In genomic region chr15:63718590-63719035, GRCh38 we compare ENCODE assay signal across 10 cellular contexts.
DNase-seq lines count a peak whose midpoint lies in the region; FAIRE-seq and TF ChIP-seq lines count a peak whose summit lies in the region.
"Had no signal": no experiment of that assay in that cellular context is flagged by ENCODE, and none has a peak within 500 bp of the region (broad histone marks: within the 10 kb centered on the region; RNA-seq: fewer than 3 reads in every experiment).

No MANE protein-coding gene starts in this region.

- H3K27me3 Mint-ChIP-seq in activated T-helper 1 cell treated with anti-CD3 and anti-CD28 coated beads, Interleukin-12 subunit alpha, Interleukin-12 subunit beta, Interleukin-2, Interleukin-4 antibody, amounts not matched to agents 30 ng/mL and 10 ng/mL and 1 ng/mL, durations not matched to agents 14 hours and 24 hours and 36 hours (ENCODE audit: insufficient read depth), result no peaks in the 10 kb centered on the region

- 41 to 51% (median 43%) methylated on average over 4 of the region's 4 CpGs for WGBS in adrenal gland, 4 donors
- WGBS in stomach, 5 donors, result 23 to 52% (median 35%) methylated on average over 4 of the region's 4 CpGs
- WGBS in lower leg skin, 2 donors, result 80 to 83% methylated on average over 4 of the region's 4 CpGs

- no peaks in the 10 kb centered on the region for H3K9me3 ChIP-seq in adrenal gland (replicated peaks in 1 of 3)
- no peaks in the 10 kb centered on the region for H3K9me3 ChIP-seq in stomach

- peaks cover 30% of the 10 kb centered on the region for H3K36me3 Mint-ChIP-seq in activated T-helper 1 cell treated with anti-CD3 and anti-CD28 coated beads, Interleukin-12 subunit alpha, Interleukin-12 subunit beta, Interleukin-2, Interleukin-4 antibody, amounts not matched to agents 30 ng/mL and 10 ng/mL and 1 ng/mL, durations not matched to agents 14 hours and 24 hours and 36 hours (ENCODE audit: low read depth)

- peak; percentile 20 for FAIRE-seq in H54 (lab: Jason Lieb, UNC)

- H3K27ac ChIP-seq in adrenal gland (peak overlapping the region in 4 of 5 donors; percentile 4 to 59 (median 39)), stomach (peak overlapping the region in 3 of 5 donors; percentile 14 to 48 (median 41))
- H3K27ac ChIP-seq: parathyroid adenoma had no signal

- no peak overlapping the region for H3K27ac Mint-ChIP-seq in activated T-helper 1 cell treated with anti-CD3 and anti-CD28 coated beads, Interleukin-12 subunit alpha, Interleukin-12 subunit beta, Interleukin-2, Interleukin-4 antibody, amounts not matched to agents 30 ng/mL and 10 ng/mL and 1 ng/mL, durations not matched to agents 14 hours and 24 hours and 36 hours

- no peak overlapping the region for H3K4me3 Mint-ChIP-seq in activated T-helper 1 cell treated with anti-CD3 and anti-CD28 coated beads, Interleukin-12 subunit alpha, Interleukin-12 subunit beta, Interleukin-2, Interleukin-4 antibody, amounts not matched to agents 30 ng/mL and 10 ng/mL and 1 ng/mL, durations not matched to agents 14 hours and 24 hours and 36 hours

- no peak for TF ChIP-seq EP300 in stomach (IDR thresholded peaks at IDR 0.05)

- DNase-seq in H54 (ENCODE audit: insufficient read length, low spot score) (peak; percentile 2), adrenal gland (no peak), hepatic stellate cell (ENCODE audit: low spot score) (peak; percentile 24), stomach (no peak), lower leg skin (ENCODE audit: low spot score in 2 of 2) (no peak), NCI-H1694 (lab: John Stamatoyannopoulos, UW) (no peak)
- DNase-seq in activated CD4-positive, alpha-beta T cell treated with anti-CD3 and anti-CD28 coated beads, Interleukin-2, amount 50 U/mL, for 4 hours, result no peak
- no peak for DNase-seq in activated T-helper 1 cell treated with anti-CD3 and anti-CD28 coated beads, Interleukin-12 subunit alpha, Interleukin-12 subunit beta, Interleukin-2, Interleukin-4 antibody, amounts not matched to agents 30 ng/mL and 10 ng/mL and 1 ng/mL, durations not matched to agents 14 hours and 24 hours and 36 hours (ENCODE audit: low spot score)
- DNase-seq: effector CD4-positive, alpha-beta T cell had no signal

- intact Hi-C loops in adrenal gland (cut with DNase I) (no loop called here), stomach (cut with DNase I; ENCODE audit: low total_unique reads) (no loop called here), lower leg skin (cut with DNase I; ENCODE audit: low total_unique reads) (no loop called here)
- intact Hi-C loops in activated T-helper 1 cell treated with anti-CD3 and anti-CD28 coated beads, Interleukin-12 subunit alpha, Interleukin-12 subunit beta, Interleukin-2, Interleukin-4 antibody, amounts not matched to agents 30 ng/mL and 10 ng/mL and 1 ng/mL, durations not matched to agents 14 hours and 24 hours and 36 hours (cut with micrococcal nuclease), result no loop called here

- H3K4me3 ChIP-seq in adrenal gland (peak overlapping the region in 1 of 4 donors; percentile 4), stomach (no peak overlapping the region), lower leg skin (ENCODE audit: low read depth, poor library complexity, severe bottlenecking) (no peak overlapping the region)

- TF ChIP-seq POLR2A in H54 (IDR thresholded peaks at IDR 0.05; ENCODE audit: low read depth, low read length) (no peak), adrenal gland (IDR thresholded peaks at IDR 0.05) (peak in 1 of 2 donors; percentile 6), stomach (IDR thresholded peaks at IDR 0.05) (no peak), lower leg skin (IDR thresholded peaks at IDR 0.05) (no peak)

- H3K4me1 ChIP-seq in adrenal gland (replicated peaks in 1 of 2), result peaks cover 12 to 15% of the 10 kb centered on the region in 2 donors
- peaks cover 9 to 20% (median 13%) of the 10 kb centered on the region in 4 donors for H3K4me1 ChIP-seq in stomach
- H3K4me1 ChIP-seq: parathyroid adenoma had no signal

- no peaks in the 10 kb centered on the region for H3K27me3 ChIP-seq in adrenal gland
- H3K27me3 ChIP-seq in stomach, result no peaks in the 10 kb centered on the region

- TF ChIP-seq CTCF in adrenal gland (IDR thresholded peaks at IDR 0.05), result no peak
- TF ChIP-seq CTCF in stomach (IDR thresholded peaks at IDR 0.05), result no peak
- no peak for TF ChIP-seq CTCF in lower leg skin (IDR thresholded peaks at IDR 0.05)

- H3K36me3 ChIP-seq in adrenal gland (replicated peaks in 1 of 2), result peaks cover 0 to 13% of the 10 kb centered on the region in 2 donors
- peaks cover 13 to 71% (median 62%) of the 10 kb centered on the region in 4 donors for H3K36me3 ChIP-seq in stomach

- peaks cover 5% of the 10 kb centered on the region for H3K4me1 Mint-ChIP-seq in activated T-helper 1 cell treated with anti-CD3 and anti-CD28 coated beads, Interleukin-12 subunit alpha, Interleukin-12 subunit beta, Interleukin-2, Interleukin-4 antibody, amounts not matched to agents 30 ng/mL and 10 ng/mL and 1 ng/mL, durations not matched to agents 14 hours and 24 hours and 36 hours (ENCODE audit: low read depth)

- no peaks in the 10 kb centered on the region for H3K9me3 Mint-ChIP-seq in activated T-helper 1 cell treated with anti-CD3 and anti-CD28 coated beads, Interleukin-12 subunit alpha, Interleukin-12 subunit beta, Interleukin-2, Interleukin-4 antibody, amounts not matched to agents 30 ng/mL and 10 ng/mL and 1 ng/mL, durations not matched to agents 14 hours and 24 hours and 36 hours

Comparison
In these comparisons a context has a peak if more than half of its experiments do, and no peak if none do; other contexts are left out.
1. DNase-seq: peak in H54 (single experiment) and hepatic stellate cell (single experiment); none in adrenal gland (0 of 7), stomach (single experiment), lower leg skin (0 of 2), activated CD4-positive, alpha-beta T cell treated with anti-CD3 and anti-CD28 coated beads, Interleukin-2, amount 50 U/mL, for 4 hours (0 of 2), activated T-helper 1 cell treated with anti-CD3 and anti-CD28 coated beads, Interleukin-12 subunit alpha, Interleukin-12 subunit beta, Interleukin-2, Interleukin-4 antibody, amounts not matched to agents 30 ng/mL and 10 ng/mL and 1 ng/mL, durations not matched to agents 14 hours and 24 hours and 36 hours (single experiment) and NCI-H1694 (single experiment).